In the genomic region with DNA sequence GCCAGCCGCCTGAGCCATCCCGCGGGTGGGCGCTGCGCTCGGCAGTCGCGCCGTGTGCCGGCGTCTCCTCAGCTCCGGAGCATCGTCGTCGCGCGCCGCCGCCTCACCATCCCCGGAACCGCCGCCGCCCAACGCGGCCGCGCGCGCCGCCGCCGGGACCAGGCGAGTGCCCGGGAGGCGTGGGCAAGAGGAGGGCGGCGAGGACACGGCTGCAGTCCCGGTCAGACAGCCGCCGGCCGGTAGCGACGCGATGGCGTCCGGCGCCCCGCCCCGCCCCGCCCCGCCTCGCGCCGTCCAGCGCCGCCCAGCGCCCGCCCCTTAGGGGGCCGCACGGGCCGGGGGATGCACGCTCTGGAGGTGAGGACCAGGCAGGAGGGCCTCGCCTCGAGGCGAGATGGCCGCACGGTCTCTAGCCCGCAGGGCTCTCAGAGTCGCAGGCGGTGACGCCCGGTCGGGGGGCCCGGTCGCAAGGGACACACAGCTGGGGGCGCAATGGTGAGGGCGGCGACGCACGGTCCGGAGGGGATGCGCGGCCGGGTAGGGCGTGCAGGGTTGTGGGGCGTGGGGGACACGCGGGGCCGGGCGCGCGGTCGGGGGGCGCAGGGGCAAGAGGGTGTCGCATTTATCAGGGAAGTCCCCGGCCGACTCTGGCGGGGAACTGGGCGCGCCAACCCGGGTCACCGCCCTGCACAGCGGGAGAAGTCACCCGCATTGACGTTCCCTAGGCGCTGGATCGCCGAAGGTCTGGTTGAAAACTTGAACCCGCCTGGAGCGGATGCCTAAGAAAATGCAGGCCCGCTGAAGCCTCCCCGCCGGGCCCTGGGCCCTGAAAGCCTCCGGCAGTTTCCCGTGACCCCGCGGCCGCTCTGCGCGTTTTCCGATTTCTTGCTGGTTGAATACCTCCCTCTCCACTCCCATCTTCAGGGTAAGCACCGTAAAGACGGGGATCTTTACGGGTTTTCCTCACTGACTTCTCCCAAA, we compare ENCODE assay signal across 8 cellular contexts. TPM values are rescaled to one million over a fixed set of nuclear protein-coding genes. Genes with fewer than 3 reads are reported as not detected.
DNase-seq lines count a peak whose midpoint lies in the region; ATAC-seq and TF ChIP-seq lines count a peak whose summit lies in the region.

A gene (minus strand): TSS at position 259 of the 981 bp plus-strand sequence. CDS start 241 bp downstream, at position 18.

- H3K9me3 Mint-ChIP-seq in stimulated activated naive CD8-positive, alpha-beta T cell treated with anti-CD3 and anti-CD28 coated beads, Interleukin-15, Interleukin-2, amounts not matched to agents 100 ng/mL and 50 ng/mL, for 24 hours, result no peaks in the 10 kb centered on the region

- H3K4me3 ChIP-seq in epithelial cell of proximal tubule (ENCODE audit: low read depth, low read length), result peak within 1 kb of the TSS; percentile 71

- peaks cover 33% of the 10 kb centered on the region for H3K27me3 Mint-ChIP-seq in stimulated activated naive CD8-positive, alpha-beta T cell treated with anti-CD3 and anti-CD28 coated beads, Interleukin-15, Interleukin-2, amounts not matched to agents 100 ng/mL and 50 ng/mL, for 24 hours

- peaks cover 19% of the 10 kb centered on the region for H3K4me1 Mint-ChIP-seq in stimulated activated naive CD8-positive, alpha-beta T cell treated with anti-CD3 and anti-CD28 coated beads, Interleukin-15, Interleukin-2, amounts not matched to agents 100 ng/mL and 50 ng/mL, for 24 hours (ENCODE audit: low read depth)

- no peak for TF ChIP-seq CTCF in epithelial cell of proximal tubule (conservative IDR thresholded peaks at IDR 0.05; ENCODE audit: low read depth, low read length)

- ATAC-seq in HG02870 (IDR thresholded peaks at IDR 0.05; ENCODE audit: unreplicated experiment), result peak; percentile 77

- no peaks in the 10 kb centered on the region for H3K36me3 Mint-ChIP-seq in stimulated activated naive CD8-positive, alpha-beta T cell treated with anti-CD3 and anti-CD28 coated beads, Interleukin-15, Interleukin-2, amounts not matched to agents 100 ng/mL and 50 ng/mL, for 24 hours (ENCODE audit: low read depth)

- peak within 1 kb of the TSS; percentile 83 for H3K4me3 Mint-ChIP-seq in stimulated activated naive CD8-positive, alpha-beta T cell treated with anti-CD3 and anti-CD28 coated beads, Interleukin-15, Interleukin-2, amounts not matched to agents 100 ng/mL and 50 ng/mL, for 24 hours

- no peak within 1 kb of the TSS for H3K27ac Mint-ChIP-seq in stimulated activated naive CD8-positive, alpha-beta T cell treated with anti-CD3 and anti-CD28 coated beads, Interleukin-15, Interleukin-2, amounts not matched to agents 100 ng/mL and 50 ng/mL, for 24 hours

- DNase-seq in SIG-M5 treated with dmso at 0.1 percent for 504 hours (lab: John Stamatoyannopoulos, UW; ENCODE audit: unreplicated experiment) (peak; percentile 40), SIG-M5 (lab: John Stamatoyannopoulos, UW) (no peak), NCI-H510A treated with DMSO at 0.1 percent for 48 hours (lab: John Stamatoyannopoulos, UW) (peak; percentile 48), epithelial cell of proximal tubule (ENCODE audit: low read depth) (no peak), middle frontal gyrus (ENCODE audit: extremely low spot score, low spot score) (peak; percentile 74)
- peak; percentile 67 for DNase-seq in activated CD8-positive, alpha-beta memory T cell treated with anti-CD3 and anti-CD28 coated beads, Interleukin-2, amount 50 U/mL, for 48 hours

RNA-seq across cellular contexts. Expression of the gene that starts here (rescaled TPM):
- total RNA-seq in epithelial cell of proximal tubule, result 20.7 and 22.8 TPM in 2 replicates

Comparison
In these comparisons a context has a peak if more than half of its experiments do, and no peak if none do; other contexts are left out.
1. DNase-seq: peak in SIG-M5 treated with dmso at 0.1 percent for 504 hours (single experiment), NCI-H510A treated with DMSO at 0.1 percent for 48 hours (single experiment), activated CD8-positive, alpha-beta memory T cell treated with anti-CD3 and anti-CD28 coated beads, Interleukin-2, amount 50 U/mL, for 48 hours (single experiment) and middle frontal gyrus (single experiment); none in SIG-M5 (single experiment) and epithelial cell of proximal tubule (single experiment).